ENCODE assay signal across 1 cellular context in the genomic region with DNA sequence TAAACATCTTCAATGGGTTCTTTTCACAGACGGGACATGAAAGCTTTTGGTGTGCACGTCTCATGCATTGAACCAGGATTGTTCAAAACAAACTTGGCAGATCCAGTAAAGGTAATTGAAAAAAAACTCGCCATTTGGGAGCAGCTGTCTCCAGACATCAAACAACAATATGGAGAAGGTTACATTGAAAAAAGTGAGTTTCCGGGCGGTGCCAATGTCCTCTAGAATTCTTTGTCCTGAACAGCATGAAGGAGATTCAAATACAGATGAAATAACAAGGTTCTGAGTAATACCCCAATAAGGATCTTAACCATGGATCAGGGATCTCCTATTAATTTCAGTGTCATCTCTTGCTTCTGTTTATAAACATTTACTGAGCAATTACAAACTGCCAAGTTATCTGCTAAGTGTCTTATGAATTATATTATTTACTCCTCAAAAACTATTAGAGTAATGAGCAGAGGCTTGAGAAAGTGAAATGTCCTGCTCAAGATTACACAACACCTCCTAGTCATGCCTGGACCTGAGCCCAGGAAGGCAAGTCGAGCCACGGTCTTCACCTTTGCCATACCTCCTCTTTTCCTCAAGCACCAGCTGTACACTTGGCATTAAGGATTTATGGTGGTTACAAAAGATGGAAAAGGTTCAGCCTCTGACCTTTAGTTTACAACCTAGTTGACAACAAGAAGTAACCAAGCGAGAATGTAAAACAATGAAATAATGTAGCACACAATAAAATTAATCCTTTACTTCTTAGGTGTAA.
TF ChIP-seq lines count a peak whose summit lies in the region.

No MANE protein-coding gene starts in this region.

TF ChIP-seq in GM23338, 12 proteins besides CTCF, POLR2A, EP300 and RAD21 (continued from another document):
- TF ChIP-seq STAT1 (IDR thresholded peaks at IDR 0.05; ENCODE audit: unreplicated experiment) (no peak), JUNB (IDR thresholded peaks at IDR 0.05; ENCODE audit: unreplicated experiment) (no peak), CREB1 (CRISPR knock-in tag; IDR thresholded peaks at IDR 0.05; ENCODE audit: low read depth) (no peak), EZH2 (IDR thresholded peaks at IDR 0.05; ENCODE audit: low read depth, unreplicated experiment) (no peak), NANOG (IDR thresholded peaks at IDR 0.05; ENCODE audit: borderline replicate concordance) (no peak), ZNF114 (CRISPR knock-in tag; IDR thresholded peaks at IDR 0.05) (no peak), POLR2AphosphoS5 (IDR thresholded peaks at IDR 0.05; ENCODE audit: low read depth) (no peak)
- TF ChIP-seq, protein P1, sequence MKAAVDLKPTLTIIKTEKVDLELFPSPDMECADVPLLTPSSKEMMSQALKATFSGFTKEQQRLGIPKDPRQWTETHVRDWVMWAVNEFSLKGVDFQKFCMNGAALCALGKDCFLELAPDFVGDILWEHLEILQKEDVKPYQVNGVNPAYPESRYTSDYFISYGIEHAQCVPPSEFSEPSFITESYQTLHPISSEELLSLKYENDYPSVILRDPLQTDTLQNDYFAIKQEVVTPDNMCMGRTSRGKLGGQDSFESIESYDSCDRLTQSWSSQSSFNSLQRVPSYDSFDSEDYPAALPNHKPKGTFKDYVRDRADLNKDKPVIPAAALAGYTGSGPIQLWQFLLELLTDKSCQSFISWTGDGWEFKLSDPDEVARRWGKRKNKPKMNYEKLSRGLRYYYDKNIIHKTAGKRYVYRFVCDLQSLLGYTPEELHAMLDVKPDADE (IDR thresholded peaks at IDR 0.05): no peak
- TF ChIP-seq, protein P2, sequence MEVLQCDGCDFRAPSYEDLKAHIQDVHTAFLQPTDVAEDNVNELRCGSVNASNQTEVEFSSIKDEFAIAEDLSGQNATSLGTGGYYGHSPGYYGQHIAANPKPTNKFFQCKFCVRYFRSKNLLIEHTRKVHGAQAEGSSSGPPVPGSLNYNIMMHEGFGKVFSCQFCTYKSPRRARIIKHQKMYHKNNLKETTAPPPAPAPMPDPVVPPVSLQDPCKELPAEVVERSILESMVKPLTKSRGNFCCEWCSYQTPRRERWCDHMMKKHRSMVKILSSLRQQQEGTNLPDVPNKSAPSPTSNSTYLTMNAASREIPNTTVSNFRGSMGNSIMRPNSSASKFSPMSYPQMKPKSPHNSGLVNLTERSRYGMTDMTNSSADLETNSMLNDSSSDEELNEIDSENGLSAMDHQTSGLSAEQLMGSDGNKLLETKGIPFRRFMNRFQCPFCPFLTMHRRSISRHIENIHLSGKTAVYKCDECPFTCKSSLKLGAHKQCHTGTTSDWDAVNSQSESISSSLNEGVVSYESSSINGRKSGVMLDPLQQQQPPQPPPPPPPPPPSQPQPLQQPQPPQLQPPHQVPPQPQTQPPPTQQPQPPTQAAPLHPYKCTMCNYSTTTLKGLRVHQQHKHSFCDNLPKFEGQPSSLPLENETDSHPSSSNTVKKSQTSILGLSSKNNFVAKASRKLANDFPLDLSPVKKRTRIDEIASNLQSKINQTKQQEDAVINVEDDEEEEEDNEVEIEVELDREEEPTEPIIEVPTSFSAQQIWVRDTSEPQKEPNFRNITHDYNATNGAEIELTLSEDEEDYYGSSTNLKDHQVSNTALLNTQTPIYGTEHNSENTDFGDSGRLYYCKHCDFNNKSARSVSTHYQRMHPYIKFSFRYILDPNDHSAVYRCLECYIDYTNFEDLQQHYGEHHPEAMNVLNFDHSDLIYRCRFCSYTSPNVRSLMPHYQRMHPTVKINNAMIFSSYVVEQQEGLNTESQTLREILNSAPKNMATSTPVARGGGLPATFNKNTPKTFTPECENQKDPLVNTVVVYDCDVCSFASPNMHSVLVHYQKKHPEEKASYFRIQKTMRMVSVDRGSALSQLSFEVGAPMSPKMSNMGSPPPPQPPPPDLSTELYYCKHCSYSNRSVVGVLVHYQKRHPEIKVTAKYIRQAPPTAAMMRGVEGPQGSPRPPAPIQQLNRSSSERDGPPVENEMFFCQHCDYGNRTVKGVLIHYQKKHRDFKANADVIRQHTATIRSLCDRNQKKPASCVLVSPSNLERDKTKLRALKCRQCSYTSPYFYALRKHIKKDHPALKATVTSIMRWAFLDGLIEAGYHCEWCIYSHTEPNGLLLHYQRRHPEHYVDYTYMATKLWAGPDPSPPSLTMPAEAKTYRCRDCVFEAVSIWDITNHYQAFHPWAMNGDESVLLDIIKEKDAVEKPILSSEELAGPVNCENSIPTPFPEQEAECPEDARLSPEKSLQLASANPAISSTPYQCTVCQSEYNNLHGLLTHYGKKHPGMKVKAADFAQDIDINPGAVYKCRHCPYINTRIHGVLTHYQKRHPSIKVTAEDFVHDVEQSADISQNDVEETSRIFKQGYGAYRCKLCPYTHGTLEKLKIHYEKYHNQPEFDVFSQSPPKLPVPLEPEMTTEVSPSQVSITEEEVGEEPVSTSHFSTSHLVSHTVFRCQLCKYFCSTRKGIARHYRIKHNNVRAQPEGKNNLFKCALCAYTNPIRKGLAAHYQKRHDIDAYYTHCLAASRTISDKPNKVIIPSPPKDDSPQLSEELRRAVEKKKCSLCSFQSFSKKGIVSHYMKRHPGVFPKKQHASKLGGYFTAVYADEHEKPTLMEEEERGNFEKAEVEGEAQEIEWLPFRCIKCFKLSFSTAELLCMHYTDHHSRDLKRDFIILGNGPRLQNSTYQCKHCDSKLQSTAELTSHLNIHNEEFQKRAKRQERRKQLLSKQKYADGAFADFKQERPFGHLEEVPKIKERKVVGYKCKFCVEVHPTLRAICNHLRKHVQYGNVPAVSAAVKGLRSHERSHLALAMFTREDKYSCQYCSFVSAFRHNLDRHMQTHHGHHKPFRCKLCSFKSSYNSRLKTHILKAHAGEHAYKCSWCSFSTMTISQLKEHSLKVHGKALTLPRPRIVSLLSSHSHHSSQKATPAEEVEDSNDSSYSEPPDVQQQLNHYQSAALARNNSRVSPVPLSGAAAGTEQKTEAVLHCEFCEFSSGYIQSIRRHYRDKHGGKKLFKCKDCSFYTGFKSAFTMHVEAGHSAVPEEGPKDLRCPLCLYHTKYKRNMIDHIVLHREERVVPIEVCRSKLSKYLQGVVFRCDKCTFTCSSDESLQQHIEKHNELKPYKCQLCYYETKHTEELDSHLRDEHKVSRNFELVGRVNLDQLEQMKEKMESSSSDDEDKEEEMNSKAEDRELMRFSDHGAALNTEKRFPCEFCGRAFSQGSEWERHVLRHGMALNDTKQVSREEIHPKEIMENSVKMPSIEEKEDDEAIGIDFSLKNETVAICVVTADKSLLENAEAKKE (CRISPR knock-in tag; IDR thresholded peaks at IDR 0.05): no peak
